Comparison of ENCODE assay signal across 17 cellular contexts in the genomic region with DNA sequence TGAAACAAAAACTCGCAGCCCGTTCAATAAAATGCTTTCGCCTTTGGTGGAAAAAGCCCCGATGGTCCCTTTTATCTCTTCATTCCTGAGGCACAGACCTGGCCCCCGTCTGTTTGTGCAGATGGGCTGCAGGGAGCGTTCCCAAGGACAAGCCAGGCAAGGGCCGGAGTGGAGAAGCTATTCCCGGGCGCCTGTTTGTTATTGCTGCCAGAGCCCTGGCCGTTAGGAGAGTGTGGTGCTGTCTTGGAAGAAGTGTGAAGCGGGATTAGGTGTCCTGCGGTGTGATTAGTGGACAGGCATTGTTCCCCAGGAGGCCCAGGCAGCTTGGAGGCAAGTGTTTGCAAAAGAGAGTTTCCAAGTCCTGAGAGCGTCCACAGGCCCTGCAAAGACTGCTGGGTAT.
DNase-seq lines count a peak whose midpoint lies in the region; TF ChIP-seq lines count a peak whose summit lies in the region.
"Had no signal": no experiment of that assay in that cellular context is flagged by ENCODE, and none has a peak within 500 bp of the region (broad histone marks: within the 10 kb centered on the region; RNA-seq: fewer than 3 reads in every experiment).

No MANE protein-coding gene starts in this region.

- H3K27me3 Mint-ChIP-seq in brain (peaks cover 6% of the 10 kb centered on the region), osteocyte (ENCODE audit: unreplicated experiment) (no peaks in the 10 kb centered on the region)
- H3K27me3 Mint-ChIP-seq: activated CD4-positive, alpha-beta memory T cell treated with anti-CD3 and anti-CD28 coated beads, Interleukin-2, amount 10 ng/mL, durations not matched to agents 7 days and 5 days; activated naive CD8-positive, alpha-beta T cell treated with anti-CD3 and anti-CD28 coated beads, Interleukin-2, amount 50 U/mL, for 24 hours; stimulated activated naive CD8-positive, alpha-beta T cell treated with anti-CD3 and anti-CD28 coated beads, Interleukin-15, Interleukin-2, amounts not matched to agents 100 ng/mL and 50 ng/mL, for 24 hours had no signal

- H3K4me3 Mint-ChIP-seq in brain, result peak overlapping the region in 3 of 5 experiments; percentile 33 to 60 (median 44)
- no peak overlapping the region for H3K4me3 Mint-ChIP-seq in osteocyte (ENCODE audit: unreplicated experiment)
- H3K4me3 Mint-ChIP-seq: activated CD4-positive, alpha-beta memory T cell treated with anti-CD3 and anti-CD28 coated beads, Interleukin-2, amount 10 ng/mL, durations not matched to agents 7 days and 5 days; activated naive CD8-positive, alpha-beta T cell treated with anti-CD3 and anti-CD28 coated beads, Interleukin-2, amount 50 U/mL, for 24 hours; stimulated activated naive CD8-positive, alpha-beta T cell treated with anti-CD3 and anti-CD28 coated beads, Interleukin-15, Interleukin-2, amounts not matched to agents 100 ng/mL and 50 ng/mL, for 24 hours had no signal

- H3K4me1 Mint-ChIP-seq in brain, result peaks cover 28% of the 10 kb centered on the region
- H3K4me1 Mint-ChIP-seq in osteocyte (ENCODE audit: unreplicated experiment), result peaks cover 24% of the 10 kb centered on the region

- no peaks in the 10 kb centered on the region for H3K9me3 Mint-ChIP-seq in brain
- no peaks in the 10 kb centered on the region for H3K9me3 Mint-ChIP-seq in osteocyte (ENCODE audit: unreplicated experiment)
- H3K9me3 Mint-ChIP-seq: activated CD4-positive, alpha-beta memory T cell treated with anti-CD3 and anti-CD28 coated beads, Interleukin-2, amount 10 ng/mL, durations not matched to agents 7 days and 5 days; activated naive CD8-positive, alpha-beta T cell treated with anti-CD3 and anti-CD28 coated beads, Interleukin-2, amount 50 U/mL, for 24 hours had no signal

- no peak for TF ChIP-seq CTCF in brain (conservative IDR thresholded peaks at IDR 0.05)
- no peak for TF ChIP-seq CTCF in osteocyte (IDR thresholded peaks at IDR 0.05)

- peak overlapping the region; percentile 48 to 91 (median 87) for H3K27ac Mint-ChIP-seq in brain
- no peak overlapping the region for H3K27ac Mint-ChIP-seq in osteocyte (ENCODE audit: unreplicated experiment)
- H3K27ac Mint-ChIP-seq: activated CD4-positive, alpha-beta memory T cell treated with anti-CD3 and anti-CD28 coated beads, Interleukin-2, amount 10 ng/mL, durations not matched to agents 7 days and 5 days; activated naive CD8-positive, alpha-beta T cell treated with anti-CD3 and anti-CD28 coated beads, Interleukin-2, amount 50 U/mL, for 24 hours; stimulated activated naive CD8-positive, alpha-beta T cell treated with anti-CD3 and anti-CD28 coated beads, Interleukin-15, Interleukin-2, amounts not matched to agents 100 ng/mL and 50 ng/mL, for 24 hours had no signal

- peaks cover 31% of the 10 kb centered on the region for H3K36me3 Mint-ChIP-seq in brain
- H3K36me3 Mint-ChIP-seq in osteocyte (ENCODE audit: unreplicated experiment), result peaks cover 24% of the 10 kb centered on the region

- DNase-seq in NCI-H2227 (lab: John Stamatoyannopoulos, UW; ENCODE audit: unreplicated experiment) (peak; percentile 2), iris pigment epithelial cell (ENCODE audit: low read depth) (peak; percentile 25), osteocyte (ENCODE audit: extremely low spot score, unreplicated experiment) (peak; percentile 66), foreskin melanocyte (no peak), GOT3 (lab: John Stamatoyannopoulos, UW) (no peak), DMS114 treated with DMSO at 0.1 percent for 48 hours (lab: John Stamatoyannopoulos, UW; ENCODE audit: unreplicated experiment) (no peak), NCI-H526 treated with DMSO at 0.1 percent for 48 hours (lab: John Stamatoyannopoulos, UW) (no peak)
- DNase-seq: activated CD4-positive, alpha-beta memory T cell treated with anti-CD3 and anti-CD28 coated beads, Interleukin-2, amount 10 ng/mL, durations not matched to agents 7 days and 5 days; activated naive CD8-positive, alpha-beta T cell treated with anti-CD3 and anti-CD28 coated beads, Interleukin-2, amount 50 U/mL, for 24 hours; kidney glomerular epithelial cell; NCI-H1105 treated with DMSO at 0.1 percent for 48 hours; NCI-H2029 treated with DMSO at 0.1 percent for 48 hours; SIG-M5; stimulated activated CD4-positive, alpha-beta T cell treated with anti-CD3 and anti-CD28 coated beads, Interleukin-12 subunit alpha, Interleukin-12 subunit beta, amount 100 ng/mL, for 4 hours; tibial artery had no signal

Comparison
In these comparisons a context has a peak if more than half of its experiments do, and no peak if none do; other contexts are left out.
1. DNase-seq: peak in NCI-H2227 (single experiment), iris pigment epithelial cell (single experiment) and osteocyte (single experiment); none in foreskin melanocyte (single experiment), GOT3 (single experiment), DMS114 treated with DMSO at 0.1 percent for 48 hours (single experiment) and NCI-H526 treated with DMSO at 0.1 percent for 48 hours (single experiment).